Comparison of ENCODE assay signal across 29 cellular contexts in genomic region chr3:37098884-37099283, GRCh38.
"Had no signal": no experiment of that assay in that cellular context is flagged by ENCODE, and none has a peak within 500 bp of the region (broad histone marks: within the 10 kb centered on the region; RNA-seq: fewer than 3 reads in every experiment).

No MANE protein-coding gene starts in this region.

- H3K27ac ChIP-seq: adrenal gland, body of pancreas, colonic mucosa, epithelial cell of prostate, esophagus squamous epithelium, gastroesophageal sphincter, heart right ventricle had no signal

- H3K4me3 ChIP-seq: adrenal gland, body of pancreas, colonic mucosa, esophagus squamous epithelium, gastroesophageal sphincter, heart right ventricle had no signal

- ATAC-seq: activated CD4-positive, alpha-beta T cell treated with anti-CD3 and anti-CD28 coated beads for 36 hours; activated CD8-positive, alpha-beta memory T cell treated with anti-CD3 and anti-CD28 coated beads, Interleukin-2, amount 10 ng/mL, durations not matched to agents 7 days and 5 days; activated CD8-positive, alpha-beta T cell treated with anti-CD3 and anti-CD28 coated beads, Interleukin-2, amount 10 ng/mL, durations not matched to agents 7 days and 5 days; activated naive CD8-positive, alpha-beta T cell treated with anti-CD3 and anti-CD28 coated beads, Interleukin-2, amount 50 U/mL, for 24 hours; body of pancreas; gastroesophageal sphincter; heart right ventricle had no signal

- H3K9me3 ChIP-seq: adrenal gland, body of pancreas, colonic mucosa, esophagus squamous epithelium, gastroesophageal sphincter, heart right ventricle had no signal

- H3K27me3 ChIP-seq: adrenal gland, body of pancreas, colonic mucosa, esophagus squamous epithelium, gastroesophageal sphincter, heart right ventricle had no signal

- FAIRE-seq: endometrium, endothelial cell of umbilical vein had no signal

- DNase-seq: activated CD4-positive, alpha-beta memory T cell treated with anti-CD3 and anti-CD28 coated beads for 36 hours; activated CD4-positive, alpha-beta T cell treated with anti-CD3 and anti-CD28 coated beads for 36 hours; activated CD4-positive, alpha-beta T cell treated with anti-CD3 and anti-CD28 coated beads, Interleukin-2, amount 10 ng/mL, durations not matched to agents 24 days and 14 days; activated CD4-positive, CD25-positive, alpha-beta regulatory T cell; activated CD4-positive, CD25-positive, alpha-beta regulatory T cell treated with anti-CD3 and anti-CD28 coated beads, Interleukin-2, amount 50 U/mL, for 72 hours; activated CD8-positive, alpha-beta memory T cell treated with anti-CD3 and anti-CD28 coated beads, Interleukin-2, amount 10 ng/mL, durations not matched to agents 7 days and 5 days; activated CD8-positive, alpha-beta memory T cell treated with anti-CD3 and anti-CD28 coated beads, Interleukin-2, amount 50 U/mL, for 4 hours; activated CD8-positive, alpha-beta T cell treated with anti-CD3 and anti-CD28 coated beads, Interleukin-2, amount 10 ng/mL, durations not matched to agents 7 days and 5 days; activated effector memory CD4-positive, alpha-beta T cell treated with anti-CD3 and anti-CD28 coated beads, Interleukin-2, amount 50 U/mL, for 16 hours; activated naive CD4-positive, alpha-beta T cell treated with anti-CD3 and anti-CD28 coated beads for 36 hours; activated naive CD8-positive, alpha-beta T cell treated with anti-CD3 and anti-CD28 coated beads for 36 hours; activated naive CD8-positive, alpha-beta T cell treated with anti-CD3 and anti-CD28 coated beads, Interleukin-2, amount 50 U/mL, for 24 hours; activated T-cell treated with anti-CD3 and anti-CD28 coated beads, Interleukin-2, amount 50 U/mL, for 1 hour; activated T-cell treated with anti-CD3 and anti-CD28 coated beads, Interleukin-2, amount 50 U/mL, for 48 hours; adrenal gland; amygdala; aorta; body of pancreas; caudate nucleus; colonic mucosa; effector CD8-positive, alpha-beta T cell; esophagus squamous epithelium; foreskin melanocyte; heart right ventricle; T-helper 2 cell had no signal

- H3K4me1 ChIP-seq: colonic mucosa, esophagus squamous epithelium had no signal

- H3K36me3 ChIP-seq: adrenal gland, colonic mucosa had no signal
